In the genomic region with DNA sequence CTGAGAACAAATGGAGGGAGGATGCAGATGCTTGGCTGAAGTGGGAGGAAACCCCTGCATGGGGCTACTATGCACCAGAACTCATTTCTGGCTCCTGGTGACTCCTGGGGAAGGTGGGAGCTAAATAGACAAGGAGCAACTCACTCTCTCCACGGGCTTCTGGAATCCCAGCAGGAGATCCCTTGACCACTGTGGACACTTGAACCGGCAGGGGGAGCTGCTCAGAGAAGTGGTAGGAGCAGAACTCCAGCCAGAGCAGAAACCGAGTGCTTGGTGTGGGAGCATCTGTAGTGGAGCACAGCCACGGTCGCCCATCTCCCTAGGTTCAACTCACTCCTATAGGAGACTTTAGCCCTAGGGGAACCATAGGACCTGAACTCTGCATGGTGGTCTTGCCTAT, we compare ENCODE assay signal across 12 cellular contexts.
DNase-seq lines count a peak whose midpoint lies in the region; ATAC-seq and TF ChIP-seq lines count a peak whose summit lies in the region.
"Had no signal": no experiment of that assay in that cellular context is flagged by ENCODE, and none has a peak within 500 bp of the region (broad histone marks: within the 10 kb centered on the region; RNA-seq: fewer than 3 reads in every experiment).

No MANE protein-coding gene starts in this region.

- no peaks in the 10 kb centered on the region for H4K20me1 ChIP-seq in smooth muscle cell (ENCODE audit: low read depth)

- H3K9me3 ChIP-seq in left lung (no peaks in the 10 kb centered on the region), smooth muscle cell (replicated peaks; ENCODE audit: low read depth) (no peaks in the 10 kb centered on the region)
- H3K9me3 ChIP-seq: lower lobe of right lung had no signal

- H3K4me3 ChIP-seq in left lung (no peak overlapping the region), smooth muscle cell (no peak overlapping the region)
- H3K4me3 ChIP-seq: lower lobe of right lung had no signal

- WGBS in smooth muscle cell (ENCODE audit: low lambda C conversion rate), result 18% methylated on average over 5 of the region's 5 CpGs

- no peaks in the 10 kb centered on the region for H3F3A ChIP-seq in smooth muscle cell (ENCODE audit: low read depth)

- no peak overlapping the region for H2AFZ ChIP-seq in smooth muscle cell (ENCODE audit: low read depth)

- no peak overlapping the region for H3K9ac ChIP-seq in smooth muscle cell (ENCODE audit: low read depth)

- H3K36me3 ChIP-seq in left lung (no peaks in the 10 kb centered on the region), smooth muscle cell (ENCODE audit: low read depth) (no peaks in the 10 kb centered on the region)
- H3K36me3 ChIP-seq: lower lobe of right lung had no signal

- no peak overlapping the region for H3K27ac ChIP-seq in left lung
- H3K27ac ChIP-seq in smooth muscle cell (ENCODE audit: low read depth), result no peak overlapping the region
- H3K27ac ChIP-seq: lower lobe of right lung had no signal

- peaks cover 0 to 11% of the 10 kb centered on the region in 2 donors for H3K27me3 ChIP-seq in left lung
- no peaks in the 10 kb centered on the region for H3K27me3 ChIP-seq in smooth muscle cell (ENCODE audit: low read depth)

- TF ChIP-seq CTCF in left lung (IDR thresholded peaks at IDR 0.05) (peak in 1 of 2 donors; percentile 5), smooth muscle cell (IDR thresholded peaks at IDR 0.05; ENCODE audit: borderline replicate concordance, insufficient read depth, poor library complexity, severe bottlenecking) (no peak)

- DNase-seq in DMS153 treated with DMSO at 0.1 percent for 48 hours (lab: John Stamatoyannopoulos, UW; ENCODE audit: unreplicated experiment) (peak; percentile 3), DMS153 (lab: John Stamatoyannopoulos, UW) (no peak), HK-2 (ENCODE audit: unreplicated experiment) (peak; percentile 19), SW480 (ENCODE audit: low spot score) (peak; percentile 14), left lung (no peak), putamen (ENCODE audit: low spot score) (no peak), T-helper 9 cell (no peak), smooth muscle cell (lab: John Stamatoyannopoulos, UW; ENCODE audit: unreplicated experiment) (no peak)
- DNase-seq: activated naive CD4-positive, alpha-beta T cell treated with Interleukin-2 at 50 U/mL for 16 hours; effector memory CD4-positive, alpha-beta T cell; lower lobe of right lung; NCI-H1105 treated with DMSO at 0.1 percent for 48 hours had no signal

- intact Hi-C loops in left lung (cut with DNase I), result no loop called here

- no peak overlapping the region for H3K4me2 ChIP-seq in smooth muscle cell

- H3K4me1 ChIP-seq in left lung, result no peaks in the 10 kb centered on the region
- no peaks in the 10 kb centered on the region for H3K4me1 ChIP-seq in smooth muscle cell (ENCODE audit: low read depth)
- H3K4me1 ChIP-seq: lower lobe of right lung had no signal

- peak; percentile 47 for ATAC-seq in left lung
- ATAC-seq: lower lobe of right lung had no signal

- H3K79me2 ChIP-seq in smooth muscle cell (ENCODE audit: low read depth), result no peaks in the 10 kb centered on the region

Comparison
In these comparisons a context has a peak if more than half of its experiments do, and no peak if none do; other contexts are left out.
1. DNase-seq: peak in DMS153 treated with DMSO at 0.1 percent for 48 hours (single experiment), HK-2 (single experiment) and SW480 (single experiment); none in DMS153 (single experiment), left lung (0 of 2), putamen (single experiment), T-helper 9 cell (single experiment) and smooth muscle cell (single experiment).